Comparison of ENCODE assay signal across 21 cellular contexts in genomic region chr7:986766-987722, GRCh38. TPM values are rescaled to one million over a fixed set of nuclear protein-coding genes. Genes with fewer than 3 reads are reported as not detected.
DNase-seq lines count a peak whose midpoint lies in the region; ATAC-seq and TF ChIP-seq lines count a peak whose summit lies in the region.
"Had no signal": no experiment of that assay in that cellular context is flagged by ENCODE, and none has a peak within 500 bp of the region (broad histone marks: within the 10 kb centered on the region; RNA-seq: fewer than 3 reads in every experiment).

No MANE protein-coding gene starts in this region.

- H3K79me2 ChIP-seq in smooth muscle cell (ENCODE audit: low read depth) = no peaks in the 10 kb centered on the region

- H3F3A ChIP-seq in smooth muscle cell (ENCODE audit: low read depth) = no peaks in the 10 kb centered on the region

- no peaks in the 10 kb centered on the region for H3K27me3 Mint-ChIP-seq in WTC11 (ENCODE audit: low read depth)
- peaks cover 7% of the 10 kb centered on the region for H3K27me3 Mint-ChIP-seq in neural crest cell (ENCODE audit: low read depth)

- 91% methylated on average over 47 of the region's 55 CpGs for WGBS in smooth muscle cell (ENCODE audit: low lambda C conversion rate)

- H3K36me3 Mint-ChIP-seq in WTC11 = no peaks in the 10 kb centered on the region
- H3K36me3 Mint-ChIP-seq in neural crest cell (ENCODE audit: low read depth) = no peaks in the 10 kb centered on the region
- H3K36me3 Mint-ChIP-seq: T-cell had no signal

- ATAC-seq in WTC11 (no peak), HG02885 (IDR thresholded peaks at IDR 0.05; ENCODE audit: poor library complexity, unreplicated experiment) (no peak)
- ATAC-seq: T-cell had no signal

- H3K27ac Mint-ChIP-seq in WTC11 = peak overlapping the region; percentile 23; the same call in 1 of the 2 replicates
- H3K27ac Mint-ChIP-seq in neural crest cell (ENCODE audit: unreplicated experiment) = no peak overlapping the region
- H3K27ac Mint-ChIP-seq: T-cell had no signal

- no peaks in the 10 kb centered on the region for H3K36me3 ChIP-seq in BLaER1 treated with 17β-estradiol and CSF1 and Interleukin-3, amounts not matched to agents 10 nM and 100 nM
- no peaks in the 10 kb centered on the region for H3K36me3 ChIP-seq in smooth muscle cell (ENCODE audit: low read depth)
- H3K36me3 ChIP-seq: BE2C, SJSA1 had no signal

- no peaks in the 10 kb centered on the region for H3K9me3 ChIP-seq in BLaER1 treated with 17β-estradiol and CSF1 and Interleukin-3, amounts not matched to agents 10 nM and 100 nM (replicated peaks in 1 of 11)
- no peaks in the 10 kb centered on the region for H3K9me3 ChIP-seq in smooth muscle cell (replicated peaks; ENCODE audit: low read depth)
- H3K9me3 ChIP-seq: BE2C, SJSA1 had no signal

- H3K9me3 Mint-ChIP-seq in WTC11 (no peaks in the 10 kb centered on the region), neural crest cell (no peaks in the 10 kb centered on the region)
- H3K9me3 Mint-ChIP-seq: T-cell had no signal

- H2AFZ ChIP-seq in smooth muscle cell (ENCODE audit: low read depth) = no peak overlapping the region

- CTCF ChIA-PET in WTC11 (lab: Charles Lee) = interaction anchor here (0.6 kb wide), 1 partner anchor 79 kb away, joined by 3 read pairs; no protein-coding TSS in a partner anchor

- H3K4me3 Mint-ChIP-seq in WTC11 (no peak overlapping the region), neural crest cell (peak overlapping the region; percentile 24)
- H3K4me3 Mint-ChIP-seq: T-cell had no signal

- peak overlapping the region in 1 of 10 experiments; percentile 19; a peak in 2 of 20 replicates for H3K4me3 ChIP-seq in BLaER1 treated with 17β-estradiol and CSF1 and Interleukin-3, amounts not matched to agents 10 nM and 100 nM
- H3K4me3 ChIP-seq in smooth muscle cell = no peak overlapping the region
- H3K4me3 ChIP-seq: SJSA1 had no signal

- H3K4me1 Mint-ChIP-seq in WTC11 = no peaks in the 10 kb centered on the region
- H3K4me1 Mint-ChIP-seq in neural crest cell = no peaks in the 10 kb centered on the region
- H3K4me1 Mint-ChIP-seq: T-cell had no signal

- H4K20me1 ChIP-seq in BLaER1 treated with 17β-estradiol and CSF1 and Interleukin-3, amounts not matched to agents 10 nM and 100 nM = peaks cover 0 to 4% (median 0%) of the 10 kb centered on the region in 11 experiments; a peak in 1 of 22 replicates
- no peaks in the 10 kb centered on the region for H4K20me1 ChIP-seq in smooth muscle cell (ENCODE audit: low read depth)

- POLR2A ChIA-PET in WTC11 (lab: Charles Lee) = no interaction called here

- peak overlapping the region in 6 of 11 experiments; percentile 22 to 69 (median 60); a peak in 12 of 22 replicates for H3K27ac ChIP-seq in BLaER1 treated with 17β-estradiol and CSF1 and Interleukin-3, amounts not matched to agents 10 nM and 100 nM
- no peak overlapping the region for H3K27ac ChIP-seq in smooth muscle cell (ENCODE audit: low read depth)
- H3K27ac ChIP-seq: RWPE1, SJSA1 had no signal

- peaks cover 0 to 31% (median 0%) of the 10 kb centered on the region in 11 experiments; a peak in 4 of 22 replicates for H3K27me3 ChIP-seq in BLaER1 treated with 17β-estradiol and CSF1 and Interleukin-3, amounts not matched to agents 10 nM and 100 nM
- no peaks in the 10 kb centered on the region for H3K27me3 ChIP-seq in smooth muscle cell (ENCODE audit: low read depth)
- H3K27me3 ChIP-seq: BE2C, SJSA1 had no signal

- TF ChIP-seq CTCF in WTC11 (IDR thresholded peaks at IDR 0.05) (no peak), neural crest cell (conservative IDR thresholded peaks at IDR 0.05) (no peak), smooth muscle cell (IDR thresholded peaks at IDR 0.05; ENCODE audit: borderline replicate concordance, insufficient read depth, poor library complexity, severe bottlenecking) (no peak)

- DNase-seq in DMS53 (lab: John Stamatoyannopoulos, UW) (peak; percentile 88), WTC11 (ENCODE audit: low spot score) (no peak), neural crest cell (ENCODE audit: low read depth, low spot score) (no peak), smooth muscle cell (lab: John Stamatoyannopoulos, UW; ENCODE audit: unreplicated experiment) (no peak)
- no peak for DNase-seq in activated naive CD4-positive, alpha-beta T cell treated with Interleukin-2 at 50 U/mL for 16 hours
- DNase-seq: DND-41, GDM1, GOT3, Karpas-422, MM.1S, NCI-H1105, NCI-H1694 treated with DMSO at 0.1 percent for 48 hours, NCI-H2171, NCI-H446 treated with DMSO at 0.1 percent for 48 hours, NCI-H82, T-cell had no signal

- peaks cover 41 to 94% (median 87%) of the 10 kb centered on the region in 10 experiments for H3K4me1 ChIP-seq in BLaER1 treated with 17β-estradiol and CSF1 and Interleukin-3, amounts not matched to agents 10 nM and 100 nM
- peaks cover 4% of the 10 kb centered on the region for H3K4me1 ChIP-seq in smooth muscle cell (ENCODE audit: low read depth)
- H3K4me1 ChIP-seq: SJSA1 had no signal

- peak overlapping the region in 8 of 11 experiments; percentile 10 to 68 (median 36); a peak in 10 of 22 replicates for H3K9ac ChIP-seq in BLaER1 treated with 17β-estradiol and CSF1 and Interleukin-3, amounts not matched to agents 10 nM and 100 nM
- H3K9ac ChIP-seq in smooth muscle cell (ENCODE audit: low read depth) = no peak overlapping the region

- H3K4me2 ChIP-seq in BLaER1 treated with 17β-estradiol and CSF1 and Interleukin-3, amounts not matched to agents 10 nM and 100 nM = peak overlapping the region; percentile 53 to 94 (median 72); a peak in 21 of 22 replicates
- H3K4me2 ChIP-seq in smooth muscle cell = no peak overlapping the region

TF ChIP-seq in WTC11, 78 proteins besides CTCF, POLR2A, EP300 and RAD21 (continues in another document):
- TF ChIP-seq NR1H2 (CRISPR knock-in tag; IDR thresholded peaks at IDR 0.05) (no peak), USF1 (CRISPR knock-in tag; IDR thresholded peaks at IDR 0.05) (no peak), TEAD4 (CRISPR knock-in tag; IDR thresholded peaks at IDR 0.05) (no peak), ZNF263 (CRISPR knock-in tag; IDR thresholded peaks at IDR 0.05; ENCODE audit: low read depth) (no peak), TP53 (CRISPR knock-in tag; IDR thresholded peaks at IDR 0.05) (no peak), AR (CRISPR knock-in tag; IDR thresholded peaks at IDR 0.05) (no peak), SMAD3 (CRISPR knock-in tag; IDR thresholded peaks at IDR 0.05; ENCODE audit: borderline replicate concordance) (no peak), USF2 (CRISPR knock-in tag; IDR thresholded peaks at IDR 0.05) (no peak)

RNA-seq across cellular contexts. Expression of gene CYP2W1, which starts 4.1 kb away (rescaled TPM):
- total RNA-seq in WTC11 (2021) (0.48 TPM in 1 of 3 replicates, not detected in the others), neural crest cell (not detected in 2 replicates), smooth muscle cell (not detected in 2 replicates)
- 0.44 TPM in 1 of 2 replicates, not detected in the other for polyA plus RNA-seq in smooth muscle cell
- total RNA-seq: SJSA1 had no signal

RNA-seq across cellular contexts. Expression of gene COX19, which starts 11.7 kb away (rescaled TPM):
- total RNA-seq in WTC11 (2021) (10.2 to 13.2 TPM (median 10.4 TPM) in 3 replicates), neural crest cell (12.7 and 13.1 TPM in 2 replicates), smooth muscle cell (10.0 and 10.4 TPM in 2 replicates)
- polyA plus RNA-seq in smooth muscle cell = 10.4 and 19.0 TPM in 2 replicates

RNA-seq across cellular contexts. Expression of gene ADAP1, which starts 32.6 kb away (rescaled TPM):
- total RNA-seq in WTC11 (2021) (4.3 to 7.2 TPM (median 4.5 TPM) in 3 replicates), neural crest cell (5.2 and 6.4 TPM in 2 replicates), smooth muscle cell (2.0 and 3.0 TPM in 2 replicates)
- 1.3 and 2.4 TPM in 2 replicates for polyA plus RNA-seq in smooth muscle cell

RNA-seq across cellular contexts. Expression of gene GPR146, which starts 57.3 kb away (rescaled TPM):
- 0.87 to 1.1 TPM (median 0.92 TPM) in 3 replicates for total RNA-seq in WTC11 (2021)
- 0.41 TPM in 1 of 2 replicates, not detected in the other for total RNA-seq in neural crest cell
- 1.8 and 3.6 TPM in 2 replicates for total RNA-seq in smooth muscle cell
- 2.2 and 3.8 TPM in 2 replicates for polyA plus RNA-seq in smooth muscle cell
